Comparison of ENCODE assay signal across 1 cellular context in the genomic region with DNA sequence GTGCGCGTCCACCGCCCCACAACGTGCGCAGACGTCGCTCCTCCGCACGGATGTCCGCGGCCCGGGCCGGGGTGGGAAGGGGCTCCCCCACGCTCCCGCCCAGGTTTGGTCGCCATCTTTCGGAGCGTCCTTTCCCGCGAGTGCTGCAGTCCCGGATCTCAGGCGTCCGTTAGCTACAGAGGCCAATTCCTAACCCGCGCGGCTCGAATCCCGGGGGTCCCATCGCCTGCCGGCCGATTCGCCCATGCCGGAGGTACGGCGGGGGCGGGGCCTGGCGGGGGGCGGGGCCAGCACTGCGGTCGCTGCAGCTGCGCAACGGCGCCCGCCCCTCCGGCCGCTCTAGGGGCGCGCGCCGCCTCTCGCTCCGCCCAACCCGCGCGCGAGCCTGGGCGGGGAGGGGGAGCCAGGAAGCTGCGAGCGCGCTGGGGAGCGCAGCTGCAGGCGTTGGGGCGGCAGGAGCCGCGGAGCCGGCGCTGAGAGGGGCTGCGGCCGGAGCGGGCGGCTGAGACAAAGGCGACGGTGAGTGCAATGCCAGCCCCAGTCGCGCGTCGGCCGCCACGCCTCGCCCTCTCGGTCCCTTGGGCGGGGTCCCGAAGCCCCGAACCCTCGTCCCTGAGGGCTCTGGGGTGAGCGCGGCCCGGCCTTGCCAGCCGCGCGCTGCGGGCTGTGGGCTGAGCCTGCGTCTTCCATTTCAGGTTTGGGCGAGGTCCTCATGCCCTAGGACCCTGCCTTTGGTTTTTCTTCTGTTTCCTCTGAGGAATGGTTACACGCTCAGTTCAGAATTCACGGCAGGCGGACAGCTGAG.
TF ChIP-seq lines count a peak whose summit lies in the region.

A gene with protein sequence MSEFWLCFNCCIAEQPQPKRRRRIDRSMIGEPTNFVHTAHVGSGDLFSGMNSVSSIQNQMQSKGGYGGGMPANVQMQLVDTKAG (plus strand): TSS at position 406 of the 805 bp plus-strand sequence. CDS start 95,441 bp downstream, outside the sequence.

TF ChIP-seq in HepG2, 621 proteins besides CTCF, POLR2A, EP300 and RAD21 (continued from another document and continues in another):
- TF ChIP-seq, protein P1, sequence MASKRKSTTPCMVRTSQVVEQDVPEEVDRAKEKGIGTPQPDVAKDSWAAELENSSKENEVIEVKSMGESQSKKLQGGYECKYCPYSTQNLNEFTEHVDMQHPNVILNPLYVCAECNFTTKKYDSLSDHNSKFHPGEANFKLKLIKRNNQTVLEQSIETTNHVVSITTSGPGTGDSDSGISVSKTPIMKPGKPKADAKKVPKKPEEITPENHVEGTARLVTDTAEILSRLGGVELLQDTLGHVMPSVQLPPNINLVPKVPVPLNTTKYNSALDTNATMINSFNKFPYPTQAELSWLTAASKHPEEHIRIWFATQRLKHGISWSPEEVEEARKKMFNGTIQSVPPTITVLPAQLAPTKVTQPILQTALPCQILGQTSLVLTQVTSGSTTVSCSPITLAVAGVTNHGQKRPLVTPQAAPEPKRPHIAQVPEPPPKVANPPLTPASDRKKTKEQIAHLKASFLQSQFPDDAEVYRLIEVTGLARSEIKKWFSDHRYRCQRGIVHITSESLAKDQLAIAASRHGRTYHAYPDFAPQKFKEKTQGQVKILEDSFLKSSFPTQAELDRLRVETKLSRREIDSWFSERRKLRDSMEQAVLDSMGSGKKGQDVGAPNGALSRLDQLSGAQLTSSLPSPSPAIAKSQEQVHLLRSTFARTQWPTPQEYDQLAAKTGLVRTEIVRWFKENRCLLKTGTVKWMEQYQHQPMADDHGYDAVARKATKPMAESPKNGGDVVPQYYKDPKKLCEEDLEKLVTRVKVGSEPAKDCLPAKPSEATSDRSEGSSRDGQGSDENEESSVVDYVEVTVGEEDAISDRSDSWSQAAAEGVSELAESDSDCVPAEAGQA (IDR thresholded peaks at IDR 0.05; ENCODE audit: low read depth) = no peak
- TF ChIP-seq, protein P1 (CRISPR knock-in tag; IDR thresholded peaks at IDR 0.05; ENCODE audit: borderline replicate concordance) = no peak
- TF ChIP-seq, protein P2, sequence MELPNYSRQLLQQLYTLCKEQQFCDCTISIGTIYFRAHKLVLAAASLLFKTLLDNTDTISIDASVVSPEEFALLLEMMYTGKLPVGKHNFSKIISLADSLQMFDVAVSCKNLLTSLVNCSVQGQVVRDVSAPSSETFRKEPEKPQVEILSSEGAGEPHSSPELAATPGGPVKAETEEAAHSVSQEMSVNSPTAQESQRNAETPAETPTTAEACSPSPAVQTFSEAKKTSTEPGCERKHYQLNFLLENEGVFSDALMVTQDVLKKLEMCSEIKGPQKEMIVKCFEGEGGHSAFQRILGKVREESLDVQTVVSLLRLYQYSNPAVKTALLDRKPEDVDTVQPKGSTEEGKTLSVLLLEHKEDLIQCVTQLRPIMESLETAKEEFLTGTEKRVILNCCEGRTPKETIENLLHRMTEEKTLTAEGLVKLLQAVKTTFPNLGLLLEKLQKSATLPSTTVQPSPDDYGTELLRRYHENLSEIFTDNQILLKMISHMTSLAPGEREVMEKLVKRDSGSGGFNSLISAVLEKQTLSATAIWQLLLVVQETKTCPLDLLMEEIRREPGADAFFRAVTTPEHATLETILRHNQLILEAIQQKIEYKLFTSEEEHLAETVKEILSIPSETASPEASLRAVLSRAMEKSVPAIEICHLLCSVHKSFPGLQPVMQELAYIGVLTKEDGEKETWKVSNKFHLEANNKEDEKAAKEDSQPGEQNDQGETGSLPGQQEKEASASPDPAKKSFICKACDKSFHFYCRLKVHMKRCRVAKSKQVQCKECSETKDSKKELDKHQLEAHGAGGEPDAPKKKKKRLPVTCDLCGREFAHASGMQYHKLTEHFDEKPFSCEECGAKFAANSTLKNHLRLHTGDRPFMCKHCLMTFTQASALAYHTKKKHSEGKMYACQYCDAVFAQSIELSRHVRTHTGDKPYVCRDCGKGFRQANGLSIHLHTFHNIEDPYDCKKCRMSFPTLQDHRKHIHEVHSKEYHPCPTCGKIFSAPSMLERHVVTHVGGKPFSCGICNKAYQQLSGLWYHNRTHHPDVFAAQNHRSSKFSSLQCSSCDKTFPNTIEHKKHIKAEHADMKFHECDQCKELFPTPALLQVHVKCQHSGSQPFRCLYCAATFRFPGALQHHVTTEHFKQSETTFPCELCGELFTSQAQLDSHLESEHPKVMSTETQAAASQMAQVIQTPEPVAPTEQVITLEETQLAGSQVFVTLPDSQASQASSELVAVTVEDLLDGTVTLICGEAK (IDR thresholded peaks at IDR 0.05) = no peak
- TF ChIP-seq, protein P2 (CRISPR knock-in tag; IDR thresholded peaks at IDR 0.05) = 0 out of 2 replicates have a peak, but pooled peaks have one; percentile 29
- TF ChIP-seq GABPB1 (CRISPR knock-in tag; IDR thresholded peaks at IDR 0.05) (peak; percentile 69), ARNT (IDR thresholded peaks at IDR 0.05) (no peak), CBX5 (CRISPR knock-in tag; IDR thresholded peaks at IDR 0.05; ENCODE audit: borderline replicate concordance) (no peak), DMAP1 (CRISPR knock-in tag; IDR thresholded peaks at IDR 0.05) (peak; percentile 52; the same call in 1 of the 2 replicates), ISL2 (CRISPR knock-in tag; IDR thresholded peaks at IDR 0.05) (0 out of 2 replicates have a peak, but pooled peaks have one; percentile 18), SKI (IDR thresholded peaks at IDR 0.05; ENCODE audit: partially characterized antibody) (peak; percentile 10), ZSCAN25 (CRISPR knock-in tag; IDR thresholded peaks at IDR 0.05) (no peak; the same call in 1 of the 2 replicates), IKZF4 (CRISPR knock-in tag; IDR thresholded peaks at IDR 0.05; ENCODE audit: borderline replicate concordance, low read depth, not compliant biosample characterization) (peak; percentile 25), SOX6 (IDR thresholded peaks at IDR 0.05) (no peak), SOX6 (CRISPR knock-in tag; IDR thresholded peaks at IDR 0.05) (peak; percentile 22), ZNF766 (CRISPR knock-in tag; IDR thresholded peaks at IDR 0.05; ENCODE audit: borderline replicate concordance) (0 out of 2 replicates have a peak, but pooled peaks have one; percentile 32), PHF20 (CRISPR knock-in tag; IDR thresholded peaks at IDR 0.05) (0 out of 2 replicates have a peak, but pooled peaks have one; percentile 37)
- TF ChIP-seq, protein P3, sequence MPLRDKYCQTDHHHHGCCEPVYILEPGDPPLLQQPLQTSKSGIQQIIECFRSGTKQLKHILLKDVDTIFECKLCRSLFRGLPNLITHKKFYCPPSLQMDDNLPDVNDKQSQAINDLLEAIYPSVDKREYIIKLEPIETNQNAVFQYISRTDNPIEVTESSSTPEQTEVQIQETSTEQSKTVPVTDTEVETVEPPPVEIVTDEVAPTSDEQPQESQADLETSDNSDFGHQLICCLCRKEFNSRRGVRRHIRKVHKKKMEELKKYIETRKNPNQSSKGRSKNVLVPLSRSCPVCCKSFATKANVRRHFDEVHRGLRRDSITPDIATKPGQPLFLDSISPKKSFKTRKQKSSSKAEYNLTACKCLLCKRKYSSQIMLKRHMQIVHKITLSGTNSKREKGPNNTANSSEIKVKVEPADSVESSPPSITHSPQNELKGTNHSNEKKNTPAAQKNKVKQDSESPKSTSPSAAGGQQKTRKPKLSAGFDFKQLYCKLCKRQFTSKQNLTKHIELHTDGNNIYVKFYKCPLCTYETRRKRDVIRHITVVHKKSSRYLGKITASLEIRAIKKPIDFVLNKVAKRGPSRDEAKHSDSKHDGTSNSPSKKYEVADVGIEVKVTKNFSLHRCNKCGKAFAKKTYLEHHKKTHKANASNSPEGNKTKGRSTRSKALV (CRISPR knock-in tag; IDR thresholded peaks at IDR 0.05) = peak; percentile 70; the same call in 1 of the 2 replicates
- TF ChIP-seq, protein P4, sequence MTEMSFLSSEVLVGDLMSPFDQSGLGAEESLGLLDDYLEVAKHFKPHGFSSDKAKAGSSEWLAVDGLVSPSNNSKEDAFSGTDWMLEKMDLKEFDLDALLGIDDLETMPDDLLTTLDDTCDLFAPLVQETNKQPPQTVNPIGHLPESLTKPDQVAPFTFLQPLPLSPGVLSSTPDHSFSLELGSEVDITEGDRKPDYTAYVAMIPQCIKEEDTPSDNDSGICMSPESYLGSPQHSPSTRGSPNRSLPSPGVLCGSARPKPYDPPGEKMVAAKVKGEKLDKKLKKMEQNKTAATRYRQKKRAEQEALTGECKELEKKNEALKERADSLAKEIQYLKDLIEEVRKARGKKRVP (CRISPR knock-in tag; IDR thresholded peaks at IDR 0.05) = no peak
- TF ChIP-seq, protein P5, sequence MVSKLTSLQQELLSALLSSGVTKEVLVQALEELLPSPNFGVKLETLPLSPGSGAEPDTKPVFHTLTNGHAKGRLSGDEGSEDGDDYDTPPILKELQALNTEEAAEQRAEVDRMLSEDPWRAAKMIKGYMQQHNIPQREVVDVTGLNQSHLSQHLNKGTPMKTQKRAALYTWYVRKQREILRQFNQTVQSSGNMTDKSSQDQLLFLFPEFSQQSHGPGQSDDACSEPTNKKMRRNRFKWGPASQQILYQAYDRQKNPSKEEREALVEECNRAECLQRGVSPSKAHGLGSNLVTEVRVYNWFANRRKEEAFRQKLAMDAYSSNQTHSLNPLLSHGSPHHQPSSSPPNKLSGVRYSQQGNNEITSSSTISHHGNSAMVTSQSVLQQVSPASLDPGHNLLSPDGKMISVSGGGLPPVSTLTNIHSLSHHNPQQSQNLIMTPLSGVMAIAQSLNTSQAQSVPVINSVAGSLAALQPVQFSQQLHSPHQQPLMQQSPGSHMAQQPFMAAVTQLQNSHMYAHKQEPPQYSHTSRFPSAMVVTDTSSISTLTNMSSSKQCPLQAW (CRISPR knock-in tag; IDR thresholded peaks at IDR 0.05) = no peak
- TF ChIP-seq, protein P6, sequence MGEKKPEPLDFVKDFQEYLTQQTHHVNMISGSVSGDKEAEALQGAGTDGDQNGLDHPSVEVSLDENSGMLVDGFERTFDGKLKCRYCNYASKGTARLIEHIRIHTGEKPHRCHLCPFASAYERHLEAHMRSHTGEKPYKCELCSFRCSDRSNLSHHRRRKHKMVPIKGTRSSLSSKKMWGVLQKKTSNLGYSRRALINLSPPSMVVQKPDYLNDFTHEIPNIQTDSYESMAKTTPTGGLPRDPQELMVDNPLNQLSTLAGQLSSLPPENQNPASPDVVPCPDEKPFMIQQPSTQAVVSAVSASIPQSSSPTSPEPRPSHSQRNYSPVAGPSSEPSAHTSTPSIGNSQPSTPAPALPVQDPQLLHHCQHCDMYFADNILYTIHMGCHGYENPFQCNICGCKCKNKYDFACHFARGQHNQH (CRISPR knock-in tag; IDR thresholded peaks at IDR 0.05) = peak; percentile 63; the same call in 1 of the 2 replicates
